ENCODE assay signal across 8 cellular contexts in genomic region chr20:5126512-5127203, GRCh38. TPM values are rescaled to one million over a fixed set of nuclear protein-coding genes. Genes with fewer than 3 reads are reported as not detected.
DNase-seq lines count a peak whose midpoint lies in the region; ATAC-seq and TF ChIP-seq lines count a peak whose summit lies in the region.

CDS2 (plus strand) TSS chr20:5127008; CDS start chr20:5127093, 85 bp downstream.

- 0 out of 2 replicates have a peak, but pooled peaks cover 4% of the 10 kb centered on the region for H4K20me1 ChIP-seq in OCI-LY3 (ENCODE audit: insufficient read depth, low read length)

- H3K4me1 Mint-ChIP-seq in endothelial cell (ENCODE audit: unreplicated experiment) (peaks cover 25% of the 10 kb centered on the region), mesothelial cell of epicardium (peaks cover 39% of the 10 kb centered on the region)

- H3K4me2 ChIP-seq in OCI-LY3 (ENCODE audit: low read length): peak within 1 kb of the TSS; percentile 91

- H3K4me3 ChIP-seq in OCI-LY3 (ENCODE audit: low read length): peak within 1 kb of the TSS; percentile 90

- H3K27ac Mint-ChIP-seq in endothelial cell (ENCODE audit: unreplicated experiment) (peak within 1 kb of the TSS; percentile 93), mesothelial cell of epicardium (peak within 1 kb of the TSS; percentile 92)

- H3K36me3 ChIP-seq in OCI-LY3 (replicated peaks; ENCODE audit: low read depth, low read length): no peaks in the 10 kb centered on the region

- H3K36me3 Mint-ChIP-seq in endothelial cell (ENCODE audit: low read depth, unreplicated experiment) (peaks cover 4% of the 10 kb centered on the region), mesothelial cell of epicardium (no peaks in the 10 kb centered on the region)

- H3K4me1 ChIP-seq in OCI-LY3 (ENCODE audit: low read length): peaks cover 32% of the 10 kb centered on the region

- H3K4me3 Mint-ChIP-seq in endothelial cell (ENCODE audit: unreplicated experiment) (peak within 1 kb of the TSS; percentile 98), mesothelial cell of epicardium (peak within 1 kb of the TSS; percentile 81)

- ATAC-seq in GM21526 (IDR thresholded peaks at IDR 0.05; ENCODE audit: low FRiP score, unreplicated experiment): peak; percentile 82

- TF ChIP-seq CTCF in OCI-LY3 (IDR thresholded peaks at IDR 0.05; ENCODE audit: low read depth, low read length): peak; percentile 72
- peak; percentile 52 for TF ChIP-seq CTCF in endothelial cell (IDR thresholded peaks at IDR 0.05; ENCODE audit: unreplicated experiment)
- no peak for TF ChIP-seq CTCF in mesothelial cell of epicardium (IDR thresholded peaks at IDR 0.05; ENCODE audit: unreplicated experiment)

- H3K27ac ChIP-seq in OCI-LY3 (ENCODE audit: low read length): peak within 1 kb of the TSS; percentile 83

- H3K27me3 Mint-ChIP-seq in endothelial cell (ENCODE audit: unreplicated experiment) (peaks cover 13% of the 10 kb centered on the region), mesothelial cell of epicardium (ENCODE audit: low read depth) (no peaks in the 10 kb centered on the region)

- H3K27me3 ChIP-seq in OCI-LY3 (ENCODE audit: low read depth, low read length): no peaks in the 10 kb centered on the region

- H2AFZ ChIP-seq in OCI-LY3 (ENCODE audit: low read depth, low read length): peak within 1 kb of the TSS; percentile 97

- H3K9ac ChIP-seq in OCI-LY3 (ENCODE audit: low read length): peak within 1 kb of the TSS; percentile 91

- peaks cover 45% of the 10 kb centered on the region for H3K79me2 ChIP-seq in OCI-LY3 (ENCODE audit: low read length)

- DNase-seq in DMS114 treated with DMSO at 0.1 percent for 48 hours (lab: John Stamatoyannopoulos, UW; ENCODE audit: unreplicated experiment) (peak; percentile 98), HuH-7.5 (ENCODE audit: low spot score) (peak; percentile 97), endothelial cell (ENCODE audit: low spot score) (peak; percentile 100), mesothelial cell of epicardium (ENCODE audit: low spot score in 2 of 2, unreplicated experiment in 2 of 2) (peak; percentile 98 to 99)
- peak; percentile 100 for DNase-seq in activated CD8-positive, alpha-beta memory T cell treated with anti-CD3 and anti-CD28 coated beads, Interleukin-2, amount 50 U/mL, for 48 hours
- DNase-seq in stimulated activated CD8-positive, alpha-beta memory T cell treated with anti-CD3 and anti-CD28 coated beads, Interleukin-15, amount 100 ng/mL, for 48 hours (ENCODE audit: low read depth in 2 of 2): peak; percentile 100

- no peaks in the 10 kb centered on the region for H3K9me3 ChIP-seq in OCI-LY3 (ENCODE audit: insufficient read depth, low read length)

- H3K9me3 Mint-ChIP-seq in endothelial cell (ENCODE audit: unreplicated experiment) (no peaks in the 10 kb centered on the region), mesothelial cell of epicardium (no peaks in the 10 kb centered on the region)

RNA-seq across cellular contexts. Expression of gene CDS2, which starts in this region (rescaled TPM):
- total RNA-seq in endothelial cell (ENCODE audit: unreplicated experiment): 130 TPM
- total RNA-seq in mesothelial cell of epicardium: 41.6 to 44.9 TPM (median 42.2 TPM) in 3 replicates

Comparison
In these comparisons a context has a peak if more than half of its experiments do, and no peak if none do; other contexts are left out.
1. Peak in every context shown above with its lines: DNase-seq, ATAC-seq, H3K4me3 ChIP-seq and H3K27ac ChIP-seq.